In the genomic region with DNA sequence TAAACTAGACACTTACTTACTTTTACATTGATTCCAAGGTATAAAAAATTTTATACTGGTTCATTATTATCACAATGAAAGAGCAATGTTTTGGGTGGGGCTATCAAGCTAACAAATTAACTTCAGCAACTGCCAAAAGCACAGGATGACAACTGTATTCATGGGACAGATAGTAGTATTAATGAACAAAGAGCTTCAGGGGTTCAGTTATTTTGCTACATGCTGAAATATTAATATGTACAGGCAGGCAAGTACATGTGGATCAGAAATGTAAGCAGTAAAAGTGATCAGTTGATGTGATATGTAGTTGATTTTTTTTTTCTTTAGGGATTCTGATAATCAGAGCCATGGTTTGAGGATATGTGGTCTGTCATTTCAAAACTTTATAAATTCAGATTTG, we compare ENCODE assay signal across 35 cellular contexts.
"Had no signal": no experiment of that assay in that cellular context is flagged by ENCODE, and none has a peak within 500 bp of the region (broad histone marks: within the 10 kb centered on the region; RNA-seq: fewer than 3 reads in every experiment).

No MANE protein-coding gene starts in this region.

- H3K27me3 ChIP-seq: adrenal gland, body of pancreas, brain microvascular endothelial cell, breast epithelium had no signal

- H3K27me3 Mint-ChIP-seq: activated B cell treated with CpG ODN at 0.5 μM for 24 hours; activated CD4-positive, alpha-beta memory T cell treated with anti-CD3 and anti-CD28 coated beads for 36 hours; activated CD4-positive, alpha-beta T cell treated with anti-CD3 and anti-CD28 coated beads, Interleukin-2, amount 10 ng/mL, durations not matched to agents 24 days and 14 days; activated CD8-positive, alpha-beta T cell treated with anti-CD3 and anti-CD28 coated beads for 36 hours; activated naive CD8-positive, alpha-beta T cell treated with anti-CD3 and anti-CD28 coated beads for 36 hours; activated T-helper 17 cell treated with anti-CD3 and anti-CD28 coated beads, Interleukin-2, amount 50 U/mL, for 72 hours had no signal

- FAIRE-seq: astrocyte, TTC549 had no signal

- H3K4me1 Mint-ChIP-seq: activated CD4-positive, alpha-beta T cell treated with anti-CD3 and anti-CD28 coated beads, Interleukin-2, amount 10 ng/mL, durations not matched to agents 24 days and 14 days; activated naive CD8-positive, alpha-beta T cell treated with anti-CD3 and anti-CD28 coated beads for 36 hours; activated T-helper 17 cell treated with anti-CD3 and anti-CD28 coated beads, Interleukin-2, amount 50 U/mL, for 72 hours had no signal

- ATAC-seq: activated CD8-positive, alpha-beta T cell treated with anti-CD3 and anti-CD28 coated beads for 36 hours; activated naive CD4-positive, alpha-beta T cell treated with anti-CD3 and anti-CD28 coated beads, Interleukin-2, amount 50 U/mL, for 72 hours; activated T-cell treated with anti-CD3 and anti-CD28 coated beads, Interleukin-2, amount 50 U/mL, for 4 hours; activated T-cell treated with anti-CD3 and anti-CD28 coated beads, Interleukin-2, amount 50 U/mL, for 72 hours; activated T-helper 17 cell treated with anti-CD3 and anti-CD28 coated beads, Interleukin-2, amount 50 U/mL, for 72 hours; body of pancreas had no signal

- H3K27ac Mint-ChIP-seq: activated B cell treated with CpG ODN at 0.5 μM for 24 hours; activated CD4-positive, alpha-beta memory T cell treated with anti-CD3 and anti-CD28 coated beads for 36 hours; activated CD4-positive, alpha-beta T cell treated with anti-CD3 and anti-CD28 coated beads, Interleukin-2, amount 10 ng/mL, durations not matched to agents 24 days and 14 days; activated CD8-positive, alpha-beta T cell treated with anti-CD3 and anti-CD28 coated beads for 36 hours; activated naive CD4-positive, alpha-beta T cell treated with anti-CD3 and anti-CD28 coated beads for 36 hours; activated naive CD4-positive, alpha-beta T cell treated with anti-CD3 and anti-CD28 coated beads, Interleukin-2, amount 50 U/mL, for 72 hours; activated naive CD8-positive, alpha-beta T cell treated with anti-CD3 and anti-CD28 coated beads for 36 hours; activated T-cell treated with anti-CD3 and anti-CD28 coated beads, Interleukin-2, amount 50 U/mL, for 72 hours; activated T-helper 1 cell treated with anti-CD3 and anti-CD28 coated beads, Interleukin-12 subunit alpha, Interleukin-12 subunit beta, Interleukin-2, Interleukin-4 antibody, amounts not matched to agents 30 ng/mL and 10 ng/mL and 1 ng/mL, durations not matched to agents 14 hours and 24 hours and 36 hours; activated T-helper 17 cell treated with anti-CD3 and anti-CD28 coated beads, Interleukin-2, amount 50 U/mL, for 72 hours; T-helper 2 cell treated with Interferon-gamma antibody and Interleukin-4, amounts not matched to agents 5 μg/mL and 100 μg/mL, for 36 hours had no signal

- H3K4me3 ChIP-seq: adrenal gland, body of pancreas, breast epithelium had no signal

- H3K36me3 Mint-ChIP-seq: activated CD4-positive, alpha-beta memory T cell treated with anti-CD3 and anti-CD28 coated beads for 36 hours; activated naive CD4-positive, alpha-beta T cell treated with anti-CD3 and anti-CD28 coated beads, Interleukin-2, amount 50 U/mL, for 72 hours; activated naive CD8-positive, alpha-beta T cell treated with anti-CD3 and anti-CD28 coated beads for 36 hours had no signal

- H3K27ac ChIP-seq: adrenal gland, body of pancreas, brain microvascular endothelial cell, breast epithelium, VCaP had no signal

- H3K4me3 Mint-ChIP-seq: activated B cell treated with CpG ODN at 0.5 μM for 24 hours; activated CD4-positive, alpha-beta memory T cell treated with anti-CD3 and anti-CD28 coated beads for 36 hours; activated CD4-positive, alpha-beta T cell treated with anti-CD3 and anti-CD28 coated beads, Interleukin-2, amount 10 ng/mL, durations not matched to agents 24 days and 14 days; activated CD8-positive, alpha-beta T cell treated with anti-CD3 and anti-CD28 coated beads for 36 hours; activated naive CD4-positive, alpha-beta T cell treated with anti-CD3 and anti-CD28 coated beads for 36 hours; activated naive CD8-positive, alpha-beta T cell treated with anti-CD3 and anti-CD28 coated beads for 36 hours; activated T-cell treated with anti-CD3 and anti-CD28 coated beads, Interleukin-2, amount 50 U/mL, for 4 hours; activated T-cell treated with anti-CD3 and anti-CD28 coated beads, Interleukin-2, amount 50 U/mL, for 72 hours; activated T-helper 1 cell treated with anti-CD3 and anti-CD28 coated beads, Interleukin-12 subunit alpha, Interleukin-12 subunit beta, Interleukin-2, Interleukin-4 antibody, amounts not matched to agents 30 ng/mL and 10 ng/mL and 1 ng/mL, durations not matched to agents 14 hours and 24 hours and 36 hours; activated T-helper 17 cell treated with anti-CD3 and anti-CD28 coated beads, Interleukin-2, amount 50 U/mL, for 72 hours; T-helper 2 cell treated with Interferon-gamma antibody and Interleukin-4, amounts not matched to agents 5 μg/mL and 100 μg/mL, for 36 hours had no signal

- H3K9me3 Mint-ChIP-seq: activated B cell treated with CpG ODN at 0.5 μM for 24 hours; activated CD4-positive, alpha-beta memory T cell treated with anti-CD3 and anti-CD28 coated beads for 36 hours; activated CD4-positive, alpha-beta T cell treated with anti-CD3 and anti-CD28 coated beads, Interleukin-2, amount 10 ng/mL, durations not matched to agents 24 days and 14 days; activated CD8-positive, alpha-beta T cell treated with anti-CD3 and anti-CD28 coated beads for 36 hours; activated naive CD4-positive, alpha-beta T cell treated with anti-CD3 and anti-CD28 coated beads for 36 hours; activated naive CD4-positive, alpha-beta T cell treated with anti-CD3 and anti-CD28 coated beads, Interleukin-2, amount 50 U/mL, for 72 hours; activated naive CD8-positive, alpha-beta T cell treated with anti-CD3 and anti-CD28 coated beads for 36 hours; activated T-cell treated with anti-CD3 and anti-CD28 coated beads, Interleukin-2, amount 50 U/mL, for 4 hours; activated T-cell treated with anti-CD3 and anti-CD28 coated beads, Interleukin-2, amount 50 U/mL, for 72 hours; activated T-helper 1 cell treated with anti-CD3 and anti-CD28 coated beads, Interleukin-12 subunit alpha, Interleukin-12 subunit beta, Interleukin-2, Interleukin-4 antibody, amounts not matched to agents 30 ng/mL and 10 ng/mL and 1 ng/mL, durations not matched to agents 14 hours and 24 hours and 36 hours; activated T-helper 17 cell treated with anti-CD3 and anti-CD28 coated beads, Interleukin-2, amount 50 U/mL, for 72 hours; T-helper 2 cell treated with Interferon-gamma antibody and Interleukin-4, amounts not matched to agents 5 μg/mL and 100 μg/mL, for 36 hours had no signal

- DNase-seq: activated B cell treated with CpG ODN at 0.5 μM for 24 hours; activated CD4-positive, alpha-beta memory T cell treated with anti-CD3 and anti-CD28 coated beads for 36 hours; activated CD4-positive, alpha-beta T cell treated with anti-CD3 and anti-CD28 coated beads for 4 hours; activated CD4-positive, alpha-beta T cell treated with anti-CD3 and anti-CD28 coated beads, Interleukin-2, amount 10 ng/mL, durations not matched to agents 24 days and 14 days; activated CD4-positive, alpha-beta T cell treated with anti-CD3 and anti-CD28 coated beads, Interleukin-2, amount 50 U/mL, for 1 hour; activated CD4-positive, alpha-beta T cell treated with anti-CD3 and anti-CD28 coated beads, Interleukin-2, amount 50 U/mL, for 4 hours; activated CD4-positive, CD25-positive, alpha-beta regulatory T cell treated with anti-CD3 and anti-CD28 coated beads, Interleukin-2, amount 50 U/mL, for 72 hours; activated CD8-positive, alpha-beta memory T cell treated with anti-CD3 and anti-CD28 coated beads, Interleukin-2, amount 50 U/mL, for 4 hours; activated CD8-positive, alpha-beta T cell treated with anti-CD3 and anti-CD28 coated beads for 36 hours; activated effector memory CD4-positive, alpha-beta T cell treated with anti-CD3 and anti-CD28 coated beads, Interleukin-2, amount 50 U/mL, for 16 hours; activated gamma-delta T cell treated with Interleukin-2 at 50 U/mL for 16 hours; activated naive CD4-positive, alpha-beta T cell; activated naive CD4-positive, alpha-beta T cell treated with anti-CD3 and anti-CD28 coated beads for 36 hours; activated naive CD4-positive, alpha-beta T cell treated with anti-CD3 and anti-CD28 coated beads, Interleukin-2, amount 50 U/mL, for 16 hours; activated naive CD8-positive, alpha-beta T cell treated with anti-CD3 and anti-CD28 coated beads for 36 hours; activated T-cell treated with anti-CD3 and anti-CD28 coated beads for 4 hours; activated T-cell treated with anti-CD3 and anti-CD28 coated beads, Interleukin-2, amount 50 U/mL, for 1 hour; activated T-cell treated with anti-CD3 and anti-CD28 coated beads, Interleukin-2, amount 50 U/mL, for 4 hours; activated T-cell treated with anti-CD3 and anti-CD28 coated beads, Interleukin-2, amount 50 U/mL, for 72 hours; adrenal gland; amniotic stem cell; aorta; body of pancreas; brain microvascular endothelial cell; central memory CD4-positive, alpha-beta T cell; T-helper 2 cell; T-helper 9 cell had no signal
